In the genomic region with DNA sequence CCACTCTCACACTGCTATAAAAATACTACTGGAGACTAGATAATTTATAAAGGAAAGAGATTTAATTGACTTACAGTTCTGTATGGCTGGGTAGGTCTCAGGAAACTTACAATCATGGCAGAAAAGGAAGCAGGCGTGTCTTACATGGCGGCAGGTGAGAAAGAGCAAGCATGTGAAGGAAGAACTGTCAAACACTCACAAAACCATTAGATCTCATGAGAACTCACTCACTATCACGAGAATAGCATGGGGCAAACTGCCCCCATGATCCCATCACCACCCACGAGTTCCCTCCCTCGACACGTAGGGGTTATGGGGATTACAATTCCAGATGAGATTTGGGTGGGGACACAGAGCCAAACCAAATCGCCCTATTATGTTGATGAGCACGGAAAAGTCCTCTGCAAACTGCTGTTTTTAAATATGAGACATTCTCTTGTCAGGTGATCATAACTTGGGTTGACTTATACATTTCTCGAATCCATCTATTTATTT, we compare ENCODE assay signal across 36 cellular contexts.
"Had no signal": no experiment of that assay in that cellular context is flagged by ENCODE, and none has a peak within 500 bp of the region (broad histone marks: within the 10 kb centered on the region; RNA-seq: fewer than 3 reads in every experiment).

No MANE protein-coding gene starts in this region.

- H3K27me3 ChIP-seq: MG63 had no signal

- DNase-seq: Karpas-422, Kasumi-1, MG63, MM.1S, MV-4-11, NCI-H1048, NCI-H1092, NCI-H1092 treated with DMSO at 0.1 percent for 48 hours, NCI-H1105, NCI-H1105 treated with DMSO at 0.1 percent for 48 hours, NCI-H1417, NCI-H1417 treated with DMSO at 0.1 percent for 48 hours, NCI-H1436, NCI-H1436 treated with DMSO at 0.1 percent for 48 hours, NCI-H146, NCI-H1694, NCI-H1694 treated with DMSO at 0.1 percent for 48 hours, NCI-H187, NCI-H187 treated with DMSO at 0.1 percent for 48 hours, NCI-H1930, NCI-H2029, NCI-H2029 treated with DMSO at 0.1 percent for 48 hours, NCI-H2081, NCI-H2081 treated with DMSO at 0.1 percent for 48 hours, NCI-H2107, NCI-H2171, NCI-H2171 treated with DMSO at 0.1 percent for 48 hours, NCI-H2227 treated with DMSO at 0.1 percent for 48 hours, NCI-H226, NCI-H345, NCI-H446, NCI-H446 treated with DMSO at 0.1 percent for 48 hours, NCI-H510A, NCI-H510A treated with DMSO at 0.1 percent for 48 hours, NCI-H524, NCI-H524 treated with DMSO at 0.1 percent for 48 hours had no signal

- H3K4me3 ChIP-seq: MG63 had no signal
